Comparison of ENCODE assay signal across 8 cellular contexts in the genomic region with DNA sequence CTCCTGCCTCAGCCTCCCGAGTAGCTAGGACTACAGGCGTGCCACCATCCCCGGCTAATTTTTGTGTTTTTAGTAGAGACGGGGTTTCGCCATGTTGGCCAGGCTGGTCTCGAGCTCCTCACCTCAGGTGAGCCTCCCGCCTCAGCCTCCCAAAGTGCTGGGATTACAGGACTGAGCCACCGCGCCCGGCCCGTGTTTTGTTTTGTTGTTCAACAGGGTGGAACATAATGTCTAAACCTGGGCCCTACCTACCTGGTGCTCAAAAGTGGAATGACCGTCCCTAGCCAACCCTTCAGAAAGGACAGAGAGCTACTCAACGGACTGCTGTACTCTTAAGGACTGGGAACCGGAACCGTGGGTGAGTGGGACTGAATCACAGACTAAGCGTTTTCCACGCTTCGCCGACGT. TPM values are rescaled to one million over a fixed set of nuclear protein-coding genes. Genes with fewer than 3 reads are reported as not detected.
DNase-seq lines count a peak whose midpoint lies in the region; ATAC-seq and TF ChIP-seq lines count a peak whose summit lies in the region.

No MANE protein-coding gene starts in this region.

- no peaks in the 10 kb centered on the region for H3K9me3 ChIP-seq in body of pancreas
- no peaks in the 10 kb centered on the region for H3K9me3 ChIP-seq in lung (ENCODE audit: control insufficient read depth in 2 of 2, insufficient read depth in 1 of 2, low read length in 1 of 2)

- TF ChIP-seq CTCF in 22Rv1 (IDR thresholded peaks at IDR 0.05) (no peak), HFF-Myc (IDR thresholded peaks at IDR 0.05; ENCODE audit: low read depth, low read length, missing control alignments) (no peak), body of pancreas (IDR thresholded peaks at IDR 0.05) (no peak), lung (IDR thresholded peaks at IDR 0.05; ENCODE audit: control extremely low read depth, extremely low read depth) (no peak)

- intact Hi-C loops in body of pancreas (cut with DNase I) = no loop called here

- H3K4me3 ChIP-seq in HFF-Myc (replicated peaks; ENCODE audit: low read depth, low read length) (peak overlapping the region; percentile 80), body of pancreas (peak overlapping the region in 1 of 2 donors; percentile 22), lung (peak overlapping the region; percentile 24)

- H3K27ac ChIP-seq in 22Rv1 = peak overlapping the region; percentile 96
- H3K27ac ChIP-seq in body of pancreas = peak overlapping the region; percentile 68 to 94 (median 84)
- H3K27ac ChIP-seq in lung (ENCODE audit: low read depth in 1 of 2, low read length in 1 of 2) = peak overlapping the region; percentile 86 to 96

- no peaks in the 10 kb centered on the region for H3K27me3 ChIP-seq in body of pancreas
- H3K27me3 ChIP-seq in lung (ENCODE audit: control insufficient read depth, insufficient read depth) = no peaks in the 10 kb centered on the region

- no peak for DNase-seq in HFF-Myc (ENCODE audit: extremely low read depth, low read depth)
- no peak for DNase-seq in body of pancreas
- DNase-seq in lung (ENCODE audit: low spot score) = no peak
- no peak for DNase-seq in NCI-H1092 treated with DMSO at 0.1 percent for 48 hours (lab: John Stamatoyannopoulos, UW)
- DNase-seq in SW 1271 (lab: John Stamatoyannopoulos, UW) = no peak
- DNase-seq in NCI-H82 (lab: John Stamatoyannopoulos, UW) = no peak
- DNase-seq in NCI-H82 treated with DMSO at 0.1 percent for 48 hours (lab: John Stamatoyannopoulos, UW; ENCODE audit: unreplicated experiment) = no peak

- TF ChIP-seq POLR2A in body of pancreas (IDR thresholded peaks at IDR 0.05) = no peak

- H3K36me3 ChIP-seq in body of pancreas (replicated peaks in 1 of 2; ENCODE audit: insufficient read depth in 1 of 2, low read depth in 2 of 2) = no peaks in the 10 kb centered on the region
- no peaks in the 10 kb centered on the region for H3K36me3 ChIP-seq in lung (ENCODE audit: control insufficient read depth in 2 of 2, insufficient read depth in 2 of 2, low read length in 2 of 2)

- peaks cover 33% of the 10 kb centered on the region for H3K4me1 ChIP-seq in body of pancreas
- peaks cover 4 to 6% of the 10 kb centered on the region in 2 donors for H3K4me1 ChIP-seq in lung (ENCODE audit: control insufficient read depth in 2 of 2, insufficient read depth in 2 of 2, low read length in 2 of 2)

- 59 to 92% methylated on average over 11 to 20 of the region's 20 CpGs for WGBS in body of pancreas, 2 donors
- 60 to 68% methylated on average over 20 of the region's 20 CpGs for WGBS in lung, 2 donors

- ATAC-seq in body of pancreas = peak; percentile 2
- ATAC-seq in lung (ENCODE audit: insufficient read depth, low FRiP score) = peak; percentile 17

RNA-seq across cellular contexts. Expression of a gene that starts 0.8 kb away (rescaled TPM):
- total RNA-seq in body of pancreas = 10 to 100 TPM in 1 of 2 donors, 1 to 10 TPM in 1; 8.9 to 13.7 TPM
- 10 to 100 TPM; 24.3 to 27.6 TPM for total RNA-seq in lung
- polyA plus RNA-seq in lung = 10 to 100 TPM; 22.1 to 84.9 TPM

RNA-seq across cellular contexts. Expression of a gene that starts 11.7 kb away (rescaled TPM):
- under 1 TPM; 0.26 to 0.99 TPM for total RNA-seq in body of pancreas
- total RNA-seq in lung = under 1 TPM in 1 of 2 donors, not detected in 1; 0.06 TPM
- under 1 TPM; 0.01 to 0.04 TPM for polyA plus RNA-seq in lung

RNA-seq across cellular contexts. Expression of a gene that starts 16.6 kb away (rescaled TPM):
- total RNA-seq in body of pancreas (100 to 1,000 TPM in 1 of 2 donors, 10 to 100 TPM in 1; 57.9 to 125 TPM), lung (100 to 1,000 TPM in 1 of 2 donors, 10 to 100 TPM in 1; 94.9 to 159 TPM)
- polyA plus RNA-seq in lung = 100 to 1,000 TPM; 112 to 170 TPM

RNA-seq across cellular contexts. Expression of a gene that starts 22.2 kb away (rescaled TPM):
- total RNA-seq in body of pancreas = 1 to 10 TPM in 1 of 2 donors, not detected in 1; 1.0 TPM
- total RNA-seq in lung = 1 to 10 TPM; 1.2 to 6.5 TPM
- 1 to 10 TPM in 1 of 2 donors, under 1 TPM in 1; 0.49 to 1.8 TPM for polyA plus RNA-seq in lung

RNA-seq across cellular contexts. Expression of a gene that starts 26.2 kb away (rescaled TPM):
- total RNA-seq in body of pancreas (10 to 100 TPM; 27.5 to 63.9 TPM), lung (10 to 100 TPM; 18.4 to 23.1 TPM)
- polyA plus RNA-seq in lung = 10 to 100 TPM; 29.8 to 43.2 TPM
